2 cellular contexts compared by ENCODE assay signal in genomic region chr18:9835796-9836195, GRCh38.
TF ChIP-seq lines count a peak whose summit lies in the region.

No MANE protein-coding gene starts in this region.

TF ChIP-seq in K562, 482 proteins besides CTCF, POLR2A, EP300 and RAD21 (continued from another document):
- no peak for TF ChIP-seq NCOA2 (IDR thresholded peaks at IDR 0.05; ENCODE audit: partially characterized antibody in 2 of 2)
- TF ChIP-seq HINFP (tag; conservative IDR thresholded peaks at IDR 0.05; ENCODE audit: low read depth): no peak
- no peak for TF ChIP-seq HNRNPUL1 (IDR thresholded peaks at IDR 0.05; ENCODE audit: low read length)
- no peak for TF ChIP-seq SRF (CRISPR knock-in tag; IDR thresholded peaks at IDR 0.05)
- no peak for TF ChIP-seq SIN3A (IDR thresholded peaks at IDR 0.05; ENCODE audit: borderline replicate concordance in 2 of 2, control insufficient read depth in 1 of 2, low read depth in 2 of 2, low read length in 2 of 2)
- TF ChIP-seq ZNF77 (CRISPR knock-in tag; IDR thresholded peaks at IDR 0.05): no peak
- no peak for TF ChIP-seq FOXJ2 (tag; IDR thresholded peaks at IDR 0.05)
- no peak for TF ChIP-seq POLR3G (IDR thresholded peaks at IDR 0.05; ENCODE audit: extremely low read depth, insufficient read length, insufficient replicate concordance)
- TF ChIP-seq SMARCA5 (IDR thresholded peaks at IDR 0.05): no peak
- no peak for TF ChIP-seq MLLT1 (IDR thresholded peaks at IDR 0.05)
- TF ChIP-seq GMEB1 (CRISPR knock-in tag; IDR thresholded peaks at IDR 0.05): no peak
- TF ChIP-seq NR2C1 (IDR thresholded peaks at IDR 0.05): no peak
- TF ChIP-seq NR2C1 (tag; IDR thresholded peaks at IDR 0.05): no peak
- no peak for TF ChIP-seq AFF4 (CRISPR knock-in tag; IDR thresholded peaks at IDR 0.05)
- no peak for TF ChIP-seq FOXM1 (IDR thresholded peaks at IDR 0.05; ENCODE audit: low read depth)
- no peak for TF ChIP-seq FOXM1 (CRISPR knock-in tag; IDR thresholded peaks at IDR 0.05; ENCODE audit: low read depth)
- no peak for TF ChIP-seq CEBPG (CRISPR knock-in tag; IDR thresholded peaks at IDR 0.05)
- no peak for TF ChIP-seq CEBPG (tag; conservative IDR thresholded peaks at IDR 0.05 in 1 of 2, IDR thresholded peaks at IDR 0.05 in 1 of 2)
- no peak for TF ChIP-seq ARID3A (IDR thresholded peaks at IDR 0.05; ENCODE audit: borderline replicate concordance, low read depth, low read length)
- TF ChIP-seq BMI1 (IDR thresholded peaks at IDR 0.05; ENCODE audit: low read length): no peak

TF ChIP-seq in HEK293T, 16 proteins besides CTCF, POLR2A, EP300 and RAD21 (continued from another document):
- TF ChIP-seq PKNOX1 (IDR thresholded peaks at IDR 0.05) (no peak), FOXA1 (IDR thresholded peaks at IDR 0.05) (no peak), NFRKB (IDR thresholded peaks at IDR 0.05) (no peak), SP1 (IDR thresholded peaks at IDR 0.05) (no peak), LEF1 (IDR thresholded peaks at IDR 0.05; ENCODE audit: borderline replicate concordance) (no peak), ZNF384 (IDR thresholded peaks at IDR 0.05) (no peak)
TF ChIP-seq in HEK293T: peak in this region for 0.
